In the genomic region with DNA sequence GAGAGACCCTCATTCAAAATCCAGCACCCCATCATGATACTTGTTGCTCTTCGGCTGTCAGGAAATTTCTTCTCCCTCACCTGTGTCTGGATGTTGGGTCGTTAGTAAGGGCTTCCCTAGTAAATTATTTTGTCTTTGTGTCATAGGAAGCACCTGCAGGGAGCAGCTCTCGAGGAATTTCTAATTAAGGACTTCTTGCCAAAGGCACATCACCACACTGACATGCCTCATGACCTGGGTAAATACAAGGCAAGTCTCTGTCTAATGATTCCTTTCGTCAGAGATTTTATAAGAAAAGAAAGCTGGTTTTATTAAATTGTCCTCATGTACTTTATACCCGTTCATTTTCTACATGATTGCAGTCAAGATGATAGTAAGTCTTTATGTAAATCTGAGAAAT, we compare ENCODE assay signal across 21 cellular contexts. TPM values are rescaled to one million over a fixed set of nuclear protein-coding genes. Genes with fewer than 3 reads are reported as not detected.
DNase-seq lines count a peak whose midpoint lies in the region; ATAC-seq lines count a peak whose summit lies in the region.
"Had no signal": no experiment of that assay in that cellular context is flagged by ENCODE, and none has a peak within 500 bp of the region (broad histone marks: within the 10 kb centered on the region; RNA-seq: fewer than 3 reads in every experiment).

A gene with protein sequence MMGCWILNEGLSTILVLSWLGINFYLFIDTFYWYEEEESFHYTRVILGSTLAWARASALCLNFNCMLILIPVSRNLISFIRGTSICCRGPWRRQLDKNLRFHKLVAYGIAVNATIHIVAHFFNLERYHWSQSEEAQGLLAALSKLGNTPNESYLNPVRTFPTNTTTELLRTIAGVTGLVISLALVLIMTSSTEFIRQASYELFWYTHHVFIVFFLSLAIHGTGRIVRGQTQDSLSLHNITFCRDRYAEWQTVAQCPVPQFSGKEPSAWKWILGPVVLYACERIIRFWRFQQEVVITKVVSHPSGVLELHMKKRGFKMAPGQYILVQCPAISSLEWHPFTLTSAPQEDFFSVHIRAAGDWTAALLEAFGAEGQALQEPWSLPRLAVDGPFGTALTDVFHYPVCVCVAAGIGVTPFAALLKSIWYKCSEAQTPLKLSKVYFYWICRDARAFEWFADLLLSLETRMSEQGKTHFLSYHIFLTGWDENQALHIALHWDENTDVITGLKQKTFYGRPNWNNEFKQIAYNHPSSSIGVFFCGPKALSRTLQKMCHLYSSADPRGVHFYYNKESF (minus strand): TSS at position 74 of the 400 bp plus-strand sequence. CDS start 39 bp downstream, at position 35.

- no peaks in the 10 kb centered on the region for H3K4me1 ChIP-seq in mesendoderm (ENCODE audit: control insufficient read depth, low read depth, low read length)
- H3K4me1 ChIP-seq: Peyer's patch had no signal

- no CpG with 5 or more reads among the region's 5 CpGs for WGBS in mesendoderm (ENCODE audit: extremely low coverage, insufficient coverage, low lambda C conversion rate)

- no peaks in the 10 kb centered on the region for H3K79me1 ChIP-seq in mesendoderm (ENCODE audit: low read length)

- no peak within 1 kb of the TSS for H3K4me3 Mint-ChIP-seq in activated T-cell treated with anti-CD3 and anti-CD28 coated beads, Interleukin-2, amount 50 U/mL, for 72 hours

- H3K27me3 Mint-ChIP-seq in activated T-cell treated with anti-CD3 and anti-CD28 coated beads, Interleukin-2, amount 50 U/mL, for 72 hours (ENCODE audit: low read depth): peaks cover 6% of the 10 kb centered on the region

- peaks cover 0 to 2% of the 10 kb centered on the region in 2 donors for H3K9me3 Mint-ChIP-seq in activated T-cell treated with anti-CD3 and anti-CD28 coated beads, Interleukin-2, amount 50 U/mL, for 72 hours

- no peak within 1 kb of the TSS for H4K5ac ChIP-seq in mesendoderm (ENCODE audit: low read length)

- no peak within 1 kb of the TSS for H3K23ac ChIP-seq in mesendoderm (ENCODE audit: low read length)

- no peaks in the 10 kb centered on the region for H3K27me3 ChIP-seq in mesendoderm (ENCODE audit: insufficient read depth, low read length, poor library complexity)
- H3K27me3 ChIP-seq: Peyer's patch had no signal

- H3K4me2 ChIP-seq in mesendoderm (ENCODE audit: low read length): no peak within 1 kb of the TSS

- no peak within 1 kb of the TSS for H3K27ac ChIP-seq in mesendoderm (ENCODE audit: low read depth, low read length)
- H3K27ac ChIP-seq: GM23248, Peyer's patch, SK-N-MC had no signal

- ATAC-seq in activated T-cell treated with anti-CD3 and anti-CD28 coated beads, Interleukin-2, amount 50 U/mL, for 72 hours (replicated peaks in 1 of 2): no peak
- ATAC-seq in HG03460 (IDR thresholded peaks at IDR 0.05; ENCODE audit: unreplicated experiment): no peak
- ATAC-seq: HCT116, K562, Right ventricle myocardium inferior had no signal

- no peak within 1 kb of the TSS for H2BK5ac ChIP-seq in mesendoderm (ENCODE audit: low read length)

- H3K9ac ChIP-seq in mesendoderm (ENCODE audit: low read length): no peak within 1 kb of the TSS
- H3K9ac ChIP-seq: GM23248 had no signal

- no peaks in the 10 kb centered on the region for H3K79me2 ChIP-seq in mesendoderm (ENCODE audit: control insufficient read depth, insufficient read depth, low read length)

- no peak within 1 kb of the TSS for H3K4me3 ChIP-seq in mesendoderm (ENCODE audit: low read length)
- H3K4me3 ChIP-seq: GM23248, K562, Peyer's patch, SK-N-MC had no signal

- H3K27ac Mint-ChIP-seq in activated T-cell treated with anti-CD3 and anti-CD28 coated beads, Interleukin-2, amount 50 U/mL, for 72 hours: no peak within 1 kb of the TSS

- no peak within 1 kb of the TSS for H2AK5ac ChIP-seq in mesendoderm (ENCODE audit: low read length)

- no peak within 1 kb of the TSS for H3K56ac ChIP-seq in mesendoderm (ENCODE audit: low read length)

- no peaks in the 10 kb centered on the region for H3K36me3 Mint-ChIP-seq in activated T-cell treated with anti-CD3 and anti-CD28 coated beads, Interleukin-2, amount 50 U/mL, for 72 hours (ENCODE audit: insufficient read depth in 2 of 2)

- no peak within 1 kb of the TSS for H2BK15ac ChIP-seq in mesendoderm (replicated peaks; ENCODE audit: low read depth)

- no peak within 1 kb of the TSS for H3K18ac ChIP-seq in mesendoderm (ENCODE audit: low read length)

- no peaks in the 10 kb centered on the region for H3K36me3 ChIP-seq in mesendoderm (ENCODE audit: control insufficient read depth, insufficient read depth, low read length)
- H3K36me3 ChIP-seq: Peyer's patch had no signal

- no peak within 1 kb of the TSS for H3K4ac ChIP-seq in mesendoderm (ENCODE audit: low read depth, low read length)

- no peak within 1 kb of the TSS for H4K8ac ChIP-seq in mesendoderm (ENCODE audit: low read depth, low read length)

- no peak within 1 kb of the TSS for H2BK120ac ChIP-seq in mesendoderm (ENCODE audit: low read depth, low read length)

- peak; percentile 1 for DNase-seq in NCI-H345 (lab: John Stamatoyannopoulos, UW)
- DNase-seq in NCI-H345 treated with DMSO at 0.1 percent for 48 hours (lab: John Stamatoyannopoulos, UW; ENCODE audit: unreplicated experiment): no peak
- peak; percentile 31 for DNase-seq in LoVo (ENCODE audit: low spot score)
- peak; percentile 28 for DNase-seq in dermis blood vessel endothelial cell
- peak; percentile 54 for DNase-seq in mesendoderm
- no peak for DNase-seq in activated T-cell treated with anti-CD3 and anti-CD28 coated beads, Interleukin-2, amount 50 U/mL, for 72 hours
- no peak for DNase-seq in DMS53 (lab: John Stamatoyannopoulos, UW)
- DNase-seq: 8988T, C1 segment of cervical spinal cord, COR-L47, DMS153, GM23248, NCI-H1694, NCI-H748 treated with DMSO at 0.1 percent for 48 hours, Peyer's patch had no signal

- peaks cover 10% of the 10 kb centered on the region for H3K4me1 Mint-ChIP-seq in activated T-cell treated with anti-CD3 and anti-CD28 coated beads, Interleukin-2, amount 50 U/mL, for 72 hours (ENCODE audit: low read depth)

RNA-seq across cellular contexts. Expression of the gene that starts here (rescaled TPM):
- not detected in 2 replicates for total RNA-seq in dermis blood vessel endothelial cell
- polyA plus RNA-seq in mesendoderm (2013, experiment 1 of 2): 0.03 TPM
- 0.01 TPM for polyA plus RNA-seq in mesendoderm (2013, experiment 2 of 2)
- not detected for total RNA-seq in activated T-cell treated with anti-CD3 and anti-CD28 coated beads, Interleukin-2, amount 50 U/mL, for 72 hours
- total RNA-seq: GM23248, K562, NCI-H460, Peyer's patch, Right ventricle myocardium inferior had no signal
- polyA plus RNA-seq: GM23248, K562 had no signal

Comparison
In these comparisons a context has a peak if more than half of its experiments do, and no peak if none do; other contexts are left out.
1. DNase-seq: peak in NCI-H345 (single experiment), LoVo (single experiment) and mesendoderm (single experiment); none in NCI-H345 treated with DMSO at 0.1 percent for 48 hours (single experiment), activated T-cell treated with anti-CD3 and anti-CD28 coated beads, Interleukin-2, amount 50 U/mL, for 72 hours (0 of 2) and DMS53 (single experiment).
2. Peak in DNase-seq in dermis blood vessel endothelial cell; RNA of the gene not detected or under 1 TPM.